ENCODE assay signal across 1 cellular context in the genomic region with DNA sequence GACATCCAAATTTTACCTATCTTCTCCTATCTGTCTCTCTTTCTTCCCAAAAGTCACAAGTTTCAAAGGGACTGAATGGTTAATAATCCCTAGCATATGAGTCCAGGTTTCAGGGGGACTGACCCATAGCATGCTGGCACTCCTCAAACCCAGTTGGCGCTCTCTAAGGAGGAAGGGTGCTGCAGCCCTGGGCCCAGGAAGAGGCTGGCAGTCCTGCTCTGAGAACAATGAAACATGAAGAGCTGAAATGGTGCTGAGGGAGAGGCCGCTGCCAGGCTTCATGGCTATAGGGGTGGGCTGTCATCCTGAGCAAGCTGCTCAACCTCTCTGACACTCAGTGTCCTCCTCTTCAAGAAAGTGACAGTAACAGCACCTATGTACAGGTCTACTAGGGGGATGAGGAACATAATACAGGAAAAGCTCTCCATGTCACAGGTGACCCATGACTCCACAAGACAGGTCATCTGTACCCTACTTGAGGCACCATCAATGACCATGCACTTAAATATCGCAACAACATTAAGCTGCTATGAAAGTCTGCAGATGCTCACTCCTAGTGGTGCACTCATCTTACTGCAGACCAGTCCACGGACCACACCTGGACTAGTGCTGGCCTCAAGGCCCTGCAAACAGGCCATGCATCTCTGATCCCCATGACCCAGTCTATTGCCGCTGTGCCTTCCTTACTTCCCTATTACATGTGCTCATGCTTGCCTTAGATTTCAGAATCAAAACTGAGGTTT.
TF ChIP-seq lines count a peak whose summit lies in the region.

No MANE protein-coding gene starts in this region.

TF ChIP-seq in SK-N-SH treated with all-trans-retinoic acid at 6 μM for 48 hours, 23 proteins besides CTCF, POLR2A, EP300 and RAD21:
- TF ChIP-seq, protein P1, sequence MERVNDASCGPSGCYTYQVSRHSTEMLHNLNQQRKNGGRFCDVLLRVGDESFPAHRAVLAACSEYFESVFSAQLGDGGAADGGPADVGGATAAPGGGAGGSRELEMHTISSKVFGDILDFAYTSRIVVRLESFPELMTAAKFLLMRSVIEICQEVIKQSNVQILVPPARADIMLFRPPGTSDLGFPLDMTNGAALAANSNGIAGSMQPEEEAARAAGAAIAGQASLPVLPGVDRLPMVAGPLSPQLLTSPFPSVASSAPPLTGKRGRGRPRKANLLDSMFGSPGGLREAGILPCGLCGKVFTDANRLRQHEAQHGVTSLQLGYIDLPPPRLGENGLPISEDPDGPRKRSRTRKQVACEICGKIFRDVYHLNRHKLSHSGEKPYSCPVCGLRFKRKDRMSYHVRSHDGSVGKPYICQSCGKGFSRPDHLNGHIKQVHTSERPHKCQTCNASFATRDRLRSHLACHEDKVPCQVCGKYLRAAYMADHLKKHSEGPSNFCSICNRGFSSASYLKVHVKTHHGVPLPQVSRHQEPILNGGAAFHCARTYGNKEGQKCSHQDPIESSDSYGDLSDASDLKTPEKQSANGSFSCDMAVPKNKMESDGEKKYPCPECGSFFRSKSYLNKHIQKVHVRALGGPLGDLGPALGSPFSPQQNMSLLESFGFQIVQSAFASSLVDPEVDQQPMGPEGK (CRISPR knock-in tag; IDR thresholded peaks at IDR 0.05; ENCODE audit: borderline replicate concordance) = no peak
